In genomic region chr9:109816490-109816889, GRCh38 we compare ENCODE assay signal across 10 cellular contexts. TPM values are rescaled to one million over a fixed set of nuclear protein-coding genes. Genes with fewer than 3 reads are reported as not detected.
DNase-seq lines count a peak whose midpoint lies in the region; ATAC-seq, FAIRE-seq and TF ChIP-seq lines count a peak whose summit lies in the region.
"Had no signal": no experiment of that assay in that cellular context is flagged by ENCODE, and none has a peak within 500 bp of the region (broad histone marks: within the 10 kb centered on the region; RNA-seq: fewer than 3 reads in every experiment).

No MANE protein-coding gene starts in this region.

- CTCF ChIA-PET in endothelial cell of umbilical vein (lab: Charles Lee) = interaction anchor here (1.4 to 3.8 kb wide), 8 partner anchors 11 to 806 kb away, joined by 4 to 91 read pairs (median 10); no protein-coding TSS in a partner anchor

- under 1% methylated on average over 4 of the region's 4 CpGs for WGBS in mesenchymal stem cell

- BruUV-seq in endothelial cell of umbilical vein (replicated peaks; lab: Mats Ljungman, UMichigan) = no TSS peak

- H3K9ac ChIP-seq in endothelial cell of umbilical vein (replicated peaks; ENCODE audit: extremely low read depth, insufficient read depth, low read length) (no peak overlapping the region), mesenchymal stem cell (ENCODE audit: low read length) (peak overlapping the region; percentile 69)

- TF ChIP-seq CTCF in endothelial cell of umbilical vein (IDR thresholded peaks at IDR 0.05; ENCODE audit: extremely low read depth in 1 of 2, insufficient read depth in 1 of 2, low read depth in 1 of 2, low read length in 2 of 2) = no peak

- no peak overlapping the region for H2BK120ac ChIP-seq in mesenchymal stem cell (ENCODE audit: low read depth, low read length)

- POLR2A ChIA-PET in endothelial cell of umbilical vein (lab: Charles Lee) = no interaction called here

- H2BK5ac ChIP-seq in mesenchymal stem cell (ENCODE audit: low read depth, low read length, poor library complexity, severe bottlenecking) = no peak overlapping the region

- no peaks in the 10 kb centered on the region for H4K20me1 ChIP-seq in endothelial cell of umbilical vein (replicated peaks; ENCODE audit: control insufficient read depth, extremely low read depth, insufficient read depth, low read length)

- H3K4ac ChIP-seq in mesenchymal stem cell (ENCODE audit: low read depth in 1 of 2, low read length in 2 of 2) = no peak overlapping the region

- H3K23ac ChIP-seq in mesenchymal stem cell (ENCODE audit: low read length in 2 of 2) = no peak overlapping the region

- no peak overlapping the region for H3K14ac ChIP-seq in mesenchymal stem cell (ENCODE audit: low read length in 2 of 2)

- H2AK5ac ChIP-seq in mesenchymal stem cell (ENCODE audit: low read length, severe bottlenecking) = no peak overlapping the region

- peak; percentile 93 for FAIRE-seq in endothelial cell of umbilical vein (lab: Jason Lieb, UNC)

- no peaks in the 10 kb centered on the region for H3K9me1 ChIP-seq in endothelial cell of umbilical vein (replicated peaks; ENCODE audit: control insufficient read depth, extremely low read depth, insufficient read depth, low read length)

- peaks cover 14% of the 10 kb centered on the region for H3K79me1 ChIP-seq in mesenchymal stem cell (replicated peaks; ENCODE audit: low read length, poor library complexity, severe bottlenecking)

- no peak overlapping the region for H2BK15ac ChIP-seq in mesenchymal stem cell (ENCODE audit: low read depth, poor library complexity, severe bottlenecking)

- H3K36me3 ChIP-seq in endothelial cell of umbilical vein (ENCODE audit: control insufficient read depth in 2 of 2, extremely low read depth in 1 of 2, insufficient read depth in 2 of 2, low read length in 2 of 2) = no peaks in the 10 kb centered on the region
- peaks cover 0 to 5% of the 10 kb centered on the region in 2 experiments for H3K36me3 ChIP-seq in mesenchymal stem cell (ENCODE audit: control insufficient read depth in 1 of 2, insufficient read depth in 2 of 2, low read depth in 1 of 2, low read length in 2 of 2)

- H3K4me3 ChIP-seq in endothelial cell of umbilical vein (replicated peaks in 1 of 3; ENCODE audit: insufficient read depth in 1 of 3, low read depth in 1 of 3, low read length in 3 of 3) (no peak overlapping the region), mesenchymal stem cell (ENCODE audit: insufficient read depth in 1 of 2, low read depth in 1 of 2, low read length in 2 of 2) (peak overlapping the region in 1 of 2 experiments; percentile 20)

- H3K9me3 ChIP-seq in endothelial cell of umbilical vein (replicated peaks; ENCODE audit: control insufficient read depth, insufficient read depth, low read length) (no peaks in the 10 kb centered on the region), mesenchymal stem cell (ENCODE audit: control insufficient read depth, low read length) (no peaks in the 10 kb centered on the region)

- H3K27me3 ChIP-seq in endothelial cell of umbilical vein (ENCODE audit: control insufficient read depth in 2 of 2, insufficient read depth in 2 of 2, low read length in 2 of 2) = no peaks in the 10 kb centered on the region
- H3K27me3 ChIP-seq in mesenchymal stem cell (ENCODE audit: control insufficient read depth in 1 of 2, insufficient read depth in 1 of 2, low read length in 2 of 2) = no peaks in the 10 kb centered on the region

- H2AFZ ChIP-seq in endothelial cell of umbilical vein (ENCODE audit: low read depth, low read length) = no peak overlapping the region
- no peak overlapping the region for H2AFZ ChIP-seq in mesenchymal stem cell (ENCODE audit: low read depth, low read length)

- H3K27ac ChIP-seq in endothelial cell of umbilical vein (ENCODE audit: insufficient read depth, low read depth, low read length) (peak overlapping the region; percentile 52), mesenchymal stem cell (ENCODE audit: low read length, poor library complexity, severe bottlenecking) (peak overlapping the region; percentile 68)

- no peak overlapping the region for H4K91ac ChIP-seq in mesenchymal stem cell (ENCODE audit: low read length)

- dilution Hi-C loops in endothelial cell of umbilical vein (cut with MboI; ENCODE audit: extremely low pct_ligation_motif_present, low sequenced_read_pairs) = no loop called here

- peak overlapping the region; percentile 34 for H3K4me2 ChIP-seq in endothelial cell of umbilical vein (ENCODE audit: insufficient read depth, low read length)
- no peak overlapping the region for H3K4me2 ChIP-seq in mesenchymal stem cell (ENCODE audit: low read length, poor library complexity, severe bottlenecking)

- H3K4me1 ChIP-seq in endothelial cell of umbilical vein (ENCODE audit: control insufficient read depth, extremely low read depth, insufficient read depth, low read length) (peaks cover 24% of the 10 kb centered on the region), mesenchymal stem cell (ENCODE audit: control insufficient read depth, insufficient read depth, low read depth, low read length) (peaks cover 13% of the 10 kb centered on the region)

- no peak overlapping the region for H3K18ac ChIP-seq in mesenchymal stem cell (ENCODE audit: low read depth in 1 of 2, low read length in 2 of 2)

- ATAC-seq in GM21528 (IDR thresholded peaks at IDR 0.05; ENCODE audit: low FRiP score, unreplicated experiment) (no peak), HG02973 (IDR thresholded peaks at IDR 0.05; ENCODE audit: unreplicated experiment) (no peak)

- DNase-seq in AG20443 (ENCODE audit: low spot score) (peak; percentile 89), NCI-H446 treated with DMSO at 0.1 percent for 48 hours (lab: John Stamatoyannopoulos, UW) (peak; percentile 32), endothelial cell of umbilical vein (ENCODE audit: low read depth, low spot score) (peak; percentile 60), mesenchymal stem cell (peak; percentile 100), HT-29 (ENCODE audit: low spot score) (no peak), T-helper 2 cell (no peak)
- DNase-seq: DMS153 had no signal

- no peaks in the 10 kb centered on the region for H3K79me2 ChIP-seq in endothelial cell of umbilical vein (ENCODE audit: control insufficient read depth, insufficient read depth, low read length)

- no peak overlapping the region for H4K8ac ChIP-seq in mesenchymal stem cell (ENCODE audit: low read length)

- no peak overlapping the region for H2BK12ac ChIP-seq in mesenchymal stem cell (ENCODE audit: low read length in 2 of 2)

- TF ChIP-seq POLR2A in endothelial cell of umbilical vein (IDR thresholded peaks at IDR 0.05; ENCODE audit: low read depth, low read length) = no peak

- intact Hi-C loops in endothelial cell of umbilical vein (cut with micrococcal nuclease) = loop anchor here (5.0 kb wide), 2 partner anchors 164 to 401 kb away; no protein-coding TSS in a partner anchor

TF ChIP-seq in endothelial cell of umbilical vein, 7 proteins besides CTCF, POLR2A, EP300 and RAD21:
- TF ChIP-seq EZH2 (IDR thresholded peaks at IDR 0.05; ENCODE audit: borderline replicate concordance, low read depth, low read length, severe bottlenecking) (no peak), FOS (IDR thresholded peaks at IDR 0.05; ENCODE audit: borderline replicate concordance, insufficient read depth, low read length) (peak; percentile 91), JUN (IDR thresholded peaks at IDR 0.05; ENCODE audit: borderline replicate concordance, insufficient read depth, insufficient read length, low read depth) (peak; percentile 89), MYC (IDR thresholded peaks at IDR 0.05; ENCODE audit: low read depth, low read length) (no peak), GATA2 (IDR thresholded peaks at IDR 0.05; ENCODE audit: insufficient read depth, insufficient read length, low read depth, low read length) (peak; percentile 89), POLR2AphosphoS5 (IDR thresholded peaks at IDR 0.05; ENCODE audit: insufficient read depth, low read depth, low read length) (peak; percentile 80), MAX (IDR thresholded peaks at IDR 0.05; ENCODE audit: insufficient read depth, insufficient read length) (no peak)

RNA-seq across cellular contexts. Expression of gene PALM2AKAP2, which starts 36.5 kb away (rescaled TPM):
- not detected in 2 replicates for total RNA-seq in endothelial cell of umbilical vein
- 0.01 and 0.03 TPM in 2 replicates for polyA plus RNA-seq in endothelial cell of umbilical vein
- 0.03 and 0.06 TPM in 2 replicates for polyA plus RNA-seq in endothelial cell of umbilical vein (2011; cell fraction: cytosol; rRNA removed)
- 0.16 and 0.22 TPM in 2 replicates for polyA plus RNA-seq in endothelial cell of umbilical vein (2011; cell fraction: nucleus; rRNA removed)
- polyA plus RNA-seq in endothelial cell of umbilical vein (2012) = 0.16 TPM in 1 of 2 replicates, not detected in the other
- polyA minus RNA-seq in endothelial cell of umbilical vein = 0.21 and 0.27 TPM in 2 replicates
- not detected for polyA minus RNA-seq in endothelial cell of umbilical vein (2011; cell fraction: cytosol; rRNA and poly(A)+ RNA removed)
- polyA minus RNA-seq in endothelial cell of umbilical vein (2011; cell fraction: nucleus; rRNA and poly(A)+ RNA removed) = 0.10 and 0.19 TPM in 2 replicates
- polyA plus RNA-seq in mesenchymal stem cell (2013, experiment 1 of 2) = 11.3 TPM
- polyA plus RNA-seq in mesenchymal stem cell (2013, experiment 2 of 2) = 10.8 TPM
- not detected in 2 replicates for total RNA-seq in HT-29 (2014; rRNA removed; shearing (Covaris generic))
- total RNA-seq: T-helper 2 cell treated with Interferon-gamma antibody and Interleukin-4, amounts not matched to agents 100 ng/mL and 5 ng/mL, for 36 hours had no signal

Comparison
In these comparisons a context has a peak if more than half of its experiments do, and no peak if none do; other contexts are left out.
1. DNase-seq: peak in AG20443 (single experiment), NCI-H446 treated with DMSO at 0.1 percent for 48 hours (single experiment), endothelial cell of umbilical vein (single experiment) and mesenchymal stem cell (single experiment); none in HT-29 (single experiment) and T-helper 2 cell (0 of 5).